ENCODE assay signal across 7 cellular contexts in the genomic region with DNA sequence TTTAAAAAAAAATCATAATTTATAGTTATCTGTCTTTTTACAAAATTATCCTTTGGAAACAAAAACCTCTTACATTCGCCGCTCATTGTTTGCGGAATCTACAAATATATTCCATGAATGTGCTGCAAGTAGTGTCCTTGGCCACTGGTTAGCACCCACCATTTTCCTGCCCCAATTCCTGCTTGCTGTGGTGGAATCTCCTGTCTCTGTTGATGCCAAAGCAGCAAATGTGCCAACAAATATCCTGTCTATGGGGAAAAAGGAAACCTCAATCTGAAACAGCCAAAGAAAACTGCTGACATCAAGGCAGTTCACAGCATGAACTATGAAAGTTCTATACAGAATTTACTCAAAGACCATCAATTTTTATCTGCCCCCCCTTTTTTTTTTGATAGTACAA.
"Had no signal": no experiment of that assay in that cellular context is flagged by ENCODE, and none has a peak within 500 bp of the region (broad histone marks: within the 10 kb centered on the region; RNA-seq: fewer than 3 reads in every experiment).

No MANE protein-coding gene starts in this region.

- FAIRE-seq: HepG2, K562 had no signal

- H3K27ac Mint-ChIP-seq: GM23338, HFFc6 had no signal

- H3K4me3 Mint-ChIP-seq: GM23338, HFFc6 had no signal

- H3K9me3 Mint-ChIP-seq: GM23338 had no signal

- H3K4me1 ChIP-seq: HAP-1 had no signal

- DNase-seq: H7, HFFc6 had no signal

- H2AFZ ChIP-seq: GM23338 had no signal

- H3K36me3 ChIP-seq: HAP-1 had no signal

- H3K4me2 ChIP-seq: GM23338 had no signal

- H3K27ac ChIP-seq: HL-60 had no signal

- H3K9me3 ChIP-seq: HAP-1 had no signal

- H3K4me3 ChIP-seq: GM23338, HAP-1, K562 had no signal
